Comparison of ENCODE assay signal across 1 cellular context in the genomic region with DNA sequence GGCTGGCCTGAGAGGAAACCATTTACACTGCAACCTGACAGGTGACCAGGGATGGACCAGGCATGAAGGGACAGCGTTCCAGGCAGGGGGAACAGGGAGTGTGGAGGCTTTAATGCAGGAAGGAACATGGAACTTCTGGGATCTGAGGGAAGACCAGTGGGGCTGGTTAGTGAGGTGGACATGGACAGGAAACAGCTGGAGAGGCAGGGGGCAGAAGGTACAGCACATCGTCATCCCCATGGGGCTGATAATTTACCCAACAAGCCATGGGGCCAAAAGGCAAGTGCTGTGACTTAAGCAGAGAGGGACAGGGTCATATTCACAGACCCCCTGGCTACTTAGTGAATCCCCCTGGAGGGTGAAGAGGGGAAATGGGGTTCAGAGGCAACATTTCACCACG.
TF ChIP-seq lines count a peak whose summit lies in the region.

No MANE protein-coding gene starts in this region.

TF ChIP-seq in GM23338, 12 proteins besides CTCF, POLR2A, EP300 and RAD21 (continued from another document):
- TF ChIP-seq, protein P1, sequence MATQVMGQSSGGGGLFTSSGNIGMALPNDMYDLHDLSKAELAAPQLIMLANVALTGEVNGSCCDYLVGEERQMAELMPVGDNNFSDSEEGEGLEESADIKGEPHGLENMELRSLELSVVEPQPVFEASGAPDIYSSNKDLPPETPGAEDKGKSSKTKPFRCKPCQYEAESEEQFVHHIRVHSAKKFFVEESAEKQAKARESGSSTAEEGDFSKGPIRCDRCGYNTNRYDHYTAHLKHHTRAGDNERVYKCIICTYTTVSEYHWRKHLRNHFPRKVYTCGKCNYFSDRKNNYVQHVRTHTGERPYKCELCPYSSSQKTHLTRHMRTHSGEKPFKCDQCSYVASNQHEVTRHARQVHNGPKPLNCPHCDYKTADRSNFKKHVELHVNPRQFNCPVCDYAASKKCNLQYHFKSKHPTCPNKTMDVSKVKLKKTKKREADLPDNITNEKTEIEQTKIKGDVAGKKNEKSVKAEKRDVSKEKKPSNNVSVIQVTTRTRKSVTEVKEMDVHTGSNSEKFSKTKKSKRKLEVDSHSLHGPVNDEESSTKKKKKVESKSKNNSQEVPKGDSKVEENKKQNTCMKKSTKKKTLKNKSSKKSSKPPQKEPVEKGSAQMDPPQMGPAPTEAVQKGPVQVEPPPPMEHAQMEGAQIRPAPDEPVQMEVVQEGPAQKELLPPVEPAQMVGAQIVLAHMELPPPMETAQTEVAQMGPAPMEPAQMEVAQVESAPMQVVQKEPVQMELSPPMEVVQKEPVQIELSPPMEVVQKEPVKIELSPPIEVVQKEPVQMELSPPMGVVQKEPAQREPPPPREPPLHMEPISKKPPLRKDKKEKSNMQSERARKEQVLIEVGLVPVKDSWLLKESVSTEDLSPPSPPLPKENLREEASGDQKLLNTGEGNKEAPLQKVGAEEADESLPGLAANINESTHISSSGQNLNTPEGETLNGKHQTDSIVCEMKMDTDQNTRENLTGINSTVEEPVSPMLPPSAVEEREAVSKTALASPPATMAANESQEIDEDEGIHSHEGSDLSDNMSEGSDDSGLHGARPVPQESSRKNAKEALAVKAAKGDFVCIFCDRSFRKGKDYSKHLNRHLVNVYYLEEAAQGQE (IDR thresholded peaks at IDR 0.05; ENCODE audit: unreplicated experiment) = no peak
- no peak for TF ChIP-seq EZH2phosphoT487 (IDR thresholded peaks at IDR 0.05; ENCODE audit: unreplicated experiment)
- TF ChIP-seq, protein P2, sequence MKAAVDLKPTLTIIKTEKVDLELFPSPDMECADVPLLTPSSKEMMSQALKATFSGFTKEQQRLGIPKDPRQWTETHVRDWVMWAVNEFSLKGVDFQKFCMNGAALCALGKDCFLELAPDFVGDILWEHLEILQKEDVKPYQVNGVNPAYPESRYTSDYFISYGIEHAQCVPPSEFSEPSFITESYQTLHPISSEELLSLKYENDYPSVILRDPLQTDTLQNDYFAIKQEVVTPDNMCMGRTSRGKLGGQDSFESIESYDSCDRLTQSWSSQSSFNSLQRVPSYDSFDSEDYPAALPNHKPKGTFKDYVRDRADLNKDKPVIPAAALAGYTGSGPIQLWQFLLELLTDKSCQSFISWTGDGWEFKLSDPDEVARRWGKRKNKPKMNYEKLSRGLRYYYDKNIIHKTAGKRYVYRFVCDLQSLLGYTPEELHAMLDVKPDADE (IDR thresholded peaks at IDR 0.05) = no peak
- no peak for TF ChIP-seq ZNF114 (CRISPR knock-in tag; IDR thresholded peaks at IDR 0.05)
- TF ChIP-seq CREB1 (CRISPR knock-in tag; IDR thresholded peaks at IDR 0.05; ENCODE audit: low read depth) = no peak
